ENCODE assay signal across 14 cellular contexts in the genomic region with DNA sequence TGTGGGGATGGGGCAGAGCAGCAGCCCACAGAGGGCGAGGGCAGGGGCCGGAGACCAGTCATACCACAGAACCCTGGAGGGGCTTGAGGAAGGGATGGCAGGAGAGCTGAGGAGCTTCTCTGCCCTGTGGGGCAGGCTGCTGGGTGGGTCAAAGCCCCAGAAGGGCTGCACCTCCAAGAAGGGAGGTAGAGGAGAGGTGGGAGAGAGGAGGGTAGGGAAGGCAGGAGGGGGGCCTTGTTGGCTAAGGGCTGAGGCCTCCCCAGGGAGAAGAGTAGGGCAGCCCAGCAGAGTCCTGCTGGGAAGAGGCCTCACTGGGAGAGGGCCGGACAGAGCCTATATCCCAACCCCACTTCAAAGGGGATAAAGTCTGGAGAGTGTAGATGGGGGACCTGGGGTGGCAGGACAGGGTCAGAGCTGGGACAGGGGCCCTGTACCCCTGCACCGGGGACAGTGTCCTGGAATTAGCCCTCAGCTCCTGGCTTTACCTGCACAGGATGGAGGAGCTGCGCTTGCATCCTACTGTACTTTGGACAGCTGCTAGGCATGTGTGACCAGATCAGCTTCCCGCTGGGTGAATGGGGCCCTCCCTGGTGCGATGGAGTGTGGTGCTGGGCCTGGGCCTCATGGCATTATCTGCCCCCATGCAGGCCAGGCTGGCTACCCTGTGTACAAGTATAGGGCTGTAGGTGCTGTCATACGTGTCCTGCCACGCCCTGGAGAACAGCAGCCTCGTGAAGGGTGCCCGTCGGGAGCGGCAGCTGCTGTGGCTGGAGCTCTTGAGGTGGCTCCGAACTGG. TPM values are rescaled to one million over a fixed set of nuclear protein-coding genes. Genes with fewer than 3 reads are reported as not detected.
DNase-seq lines count a peak whose midpoint lies in the region; ATAC-seq and TF ChIP-seq lines count a peak whose summit lies in the region.
"Had no signal": no experiment of that assay in that cellular context is flagged by ENCODE, and none has a peak within 500 bp of the region (broad histone marks: within the 10 kb centered on the region; RNA-seq: fewer than 3 reads in every experiment).

No MANE protein-coding gene starts in this region.

- H3K4me3 ChIP-seq in colonic mucosa (no peak overlapping the region), mucosa of descending colon (no peak overlapping the region), suprapubic skin (no peak overlapping the region)

- no peaks in the 10 kb centered on the region for H3K27me3 ChIP-seq in colonic mucosa
- no peaks in the 10 kb centered on the region for H3K27me3 ChIP-seq in suprapubic skin

- no peak for TF ChIP-seq CTCF in colonic mucosa (IDR thresholded peaks at IDR 0.05)
- TF ChIP-seq CTCF in mucosa of descending colon (IDR thresholded peaks at IDR 0.05), result no peak
- TF ChIP-seq CTCF in suprapubic skin (IDR thresholded peaks at IDR 0.05), result no peak

- intact Hi-C loops in colonic mucosa (cut with DNase I) (no loop called here), mucosa of descending colon (cut with DNase I, micrococcal nuclease) (no loop called here)

- no peaks in the 10 kb centered on the region for H3K4me1 ChIP-seq in colonic mucosa
- H3K4me1 ChIP-seq in mucosa of descending colon (ENCODE audit: low read depth), result no peaks in the 10 kb centered on the region
- H3K4me1 ChIP-seq in suprapubic skin, result peaks cover 18% of the 10 kb centered on the region
- H3K4me1 ChIP-seq: parathyroid adenoma had no signal

- ATAC-seq in mucosa of descending colon (peak; percentile 4), HG03159 (IDR thresholded peaks at IDR 0.05; ENCODE audit: unreplicated experiment) (no peak)
- ATAC-seq: activated naive CD8-positive, alpha-beta T cell treated with anti-CD3 and anti-CD28 coated beads, Interleukin-2, amount 50 U/mL, for 24 hours; stimulated activated naive CD8-positive, alpha-beta T cell treated with anti-CD3 and anti-CD28 coated beads, Interleukin-15, amount 100 ng/mL, for 72 hours had no signal

- TF ChIP-seq EP300 in suprapubic skin (IDR thresholded peaks at IDR 0.05), result no peak

- 87% methylated on average over 6 of the region's 14 CpGs for WGBS in suprapubic skin

- no peak for TF ChIP-seq POLR2A in suprapubic skin (IDR thresholded peaks at IDR 0.05)

- H3K27ac ChIP-seq in colonic mucosa (no peak overlapping the region), suprapubic skin (no peak overlapping the region)
- H3K27ac ChIP-seq: parathyroid adenoma had no signal

- H3K9me3 ChIP-seq in colonic mucosa (no peaks in the 10 kb centered on the region), mucosa of descending colon (no peaks in the 10 kb centered on the region), suprapubic skin (no peaks in the 10 kb centered on the region)

- H3K9ac ChIP-seq in colonic mucosa (ENCODE audit: low read depth in 2 of 2, low read length in 2 of 2), result no peak overlapping the region
- H3K9ac ChIP-seq: parathyroid adenoma had no signal

- no peaks in the 10 kb centered on the region for H3K36me3 ChIP-seq in colonic mucosa
- no peaks in the 10 kb centered on the region for H3K36me3 ChIP-seq in mucosa of descending colon (ENCODE audit: low read depth)
- H3K36me3 ChIP-seq in suprapubic skin, result peaks cover 12% of the 10 kb centered on the region

- DNase-seq in activated effector memory CD4-positive, alpha-beta T cell treated with anti-CD3 and anti-CD28 coated beads, Interleukin-2, amount 50 U/mL, for 16 hours, result peak; percentile 57
- no peak for DNase-seq in activated effector memory CD4-positive, alpha-beta T cell treated with Interleukin-2 at 50 U/mL for 16 hours
- peak; percentile 14 for DNase-seq in colonic mucosa
- DNase-seq in mucosa of descending colon, result peak in 1 of 3 donors; percentile 27
- peak; percentile 51 to 66 for DNase-seq in suprapubic skin (ENCODE audit: low spot score in 2 of 2)
- DNase-seq in UCSD-AML1 (lab: John Stamatoyannopoulos, UW; ENCODE audit: unreplicated experiment), result no peak
- no peak for DNase-seq in DMS79 (lab: John Stamatoyannopoulos, UW)
- DNase-seq: activated naive CD8-positive, alpha-beta T cell treated with anti-CD3 and anti-CD28 coated beads, Interleukin-2, amount 50 U/mL, for 24 hours; effector CD4-positive, alpha-beta T cell; EL; stimulated activated CD4-positive, alpha-beta T cell treated with anti-CD3 and anti-CD28 coated beads, Interleukin-15, amount 100 ng/mL, for 24 hours had no signal

RNA-seq across cellular contexts. Expression of a gene that starts 7.3 kb away (rescaled TPM):
- total RNA-seq in colonic mucosa (10 to 100 TPM; 27.0 to 35.6 TPM), mucosa of descending colon (10 to 100 TPM; 24.8 to 33.9 (median 27.5) TPM), suprapubic skin (10 to 100 TPM; 45.9 to 75.2 (median 63.0) TPM)

RNA-seq across cellular contexts. Expression of a gene that starts 44.5 kb away (rescaled TPM):
- total RNA-seq in colonic mucosa (1 to 10 TPM; 6.1 to 8.5 TPM), mucosa of descending colon (1 to 10 TPM; 1.6 to 3.5 (median 2.5) TPM), suprapubic skin (10 to 100 TPM in 1 of 4 donors, 1 to 10 TPM in 3; 5.0 to 12.2 (median 9.2) TPM)

Comparison
In these comparisons a context has a peak if more than half of its experiments do, and no peak if none do; other contexts are left out.
1. DNase-seq: peak in activated effector memory CD4-positive, alpha-beta T cell treated with anti-CD3 and anti-CD28 coated beads, Interleukin-2, amount 50 U/mL, for 16 hours (single experiment), colonic mucosa (single experiment) and suprapubic skin (2 of 2); none in activated effector memory CD4-positive, alpha-beta T cell treated with Interleukin-2 at 50 U/mL for 16 hours (single experiment), UCSD-AML1 (single experiment) and DMS79 (single experiment).